Comparison of ENCODE assay signal across 27 cellular contexts in the genomic region with DNA sequence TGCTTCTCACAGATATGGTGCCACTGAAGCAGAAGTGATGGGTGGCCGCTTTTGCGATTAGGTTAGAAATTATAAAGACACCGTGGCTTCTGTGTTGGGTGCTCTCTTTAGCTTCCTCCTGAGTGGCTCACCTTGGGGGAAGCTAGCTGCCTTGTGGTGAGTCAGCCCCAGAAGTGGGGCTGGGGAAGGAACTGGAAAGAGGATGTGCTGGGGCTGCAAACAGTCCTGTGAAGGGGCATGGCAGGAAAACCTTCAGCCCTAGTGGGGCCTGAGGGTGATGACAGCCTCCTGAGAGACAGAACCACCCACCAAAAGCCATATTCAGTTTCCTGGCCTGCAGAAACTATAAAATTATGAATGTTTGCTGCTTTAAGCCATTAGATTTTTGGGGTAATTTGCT. TPM values are rescaled to one million over a fixed set of nuclear protein-coding genes. Genes with fewer than 3 reads are reported as not detected.
"Had no signal": no experiment of that assay in that cellular context is flagged by ENCODE, and none has a peak within 500 bp of the region (broad histone marks: within the 10 kb centered on the region; RNA-seq: fewer than 3 reads in every experiment).

No MANE protein-coding gene starts in this region.

- H3K36me3 ChIP-seq: adrenal gland, breast epithelium, colonic mucosa, left lung, stomach, suprapubic skin, tibial nerve had no signal

- H3K4me1 ChIP-seq: adrenal gland, breast epithelium, colonic mucosa, left lung, stomach, suprapubic skin, tibial nerve had no signal

- H3K27ac ChIP-seq: adrenal gland, breast epithelium, colonic mucosa, dorsolateral prefrontal cortex, left lung, stomach, suprapubic skin, tibial nerve had no signal

- ATAC-seq: activated CD8-positive, alpha-beta T cell treated with anti-CD3 and anti-CD28 coated beads for 36 hours; left lung; naive thymus-derived CD4-positive, alpha-beta T cell; sciatic nerve; stimulated activated memory B cell treated with anti-CD40 and anti-IgM and Interleukin-4, amounts not matched to agents 10 μg/mL and 1 μg/mL and 100 μg/mL, for 72 hours; T-helper 17 cell had no signal

- H3K27me3 ChIP-seq: adrenal gland, breast epithelium, colonic mucosa, stomach, tibial nerve had no signal

- DNase-seq: activated CD4-positive, alpha-beta T cell treated with anti-CD3 and anti-CD28 coated beads, Interleukin-2, amount 10 ng/mL, durations not matched to agents 24 days and 14 days; activated CD8-positive, alpha-beta T cell treated with anti-CD3 and anti-CD28 coated beads for 36 hours; activated naive CD4-positive, alpha-beta T cell; activated T-cell treated with anti-CD3 and anti-CD28 coated beads, Interleukin-2, amount 50 U/mL, for 1 hour; adrenal gland; colonic mucosa; dorsolateral prefrontal cortex; kidney; left lung; naive thymus-derived CD4-positive, alpha-beta T cell; posterior cingulate gyrus; small intestine; stimulated activated CD4-positive, alpha-beta T cell treated with anti-CD3 and anti-CD28 coated beads, Interleukin-2, amount 100 ng/mL, for 24 hours; stomach; T-helper 17 cell had no signal

- H3K9me3 ChIP-seq: adrenal gland, colonic mucosa had no signal

- H3K4me3 ChIP-seq: adrenal gland, breast epithelium, colonic mucosa, dorsolateral prefrontal cortex, left lung, lung, stomach, suprapubic skin, tibial nerve had no signal

RNA-seq across cellular contexts. Expression of a gene that starts 8.9 kb away (rescaled TPM):
- total RNA-seq: activated CD4-positive, alpha-beta T cell treated with anti-CD3 and anti-CD28 coated beads, Interleukin-2, amount 10 ng/mL, durations not matched to agents 24 days and 14 days; activated CD8-positive, alpha-beta T cell treated with anti-CD3 and anti-CD28 coated beads for 36 hours; activated T-helper 2 cell treated with anti-CD3 and anti-CD28 coated beads, Interferon-gamma antibody, Interleukin-2, Interleukin-4, amounts not matched to agents 10 μg/mL and 5 μg/mL and 100 μg/mL, durations not matched to agents 14 hours and 24 hours and 36 hours; adrenal gland; breast epithelium; colonic mucosa; epithelial cell of proximal tubule; fibroblast of villous mesenchyme; kidney; left lung; lung; naive thymus-derived CD4-positive, alpha-beta T cell; neural crest cell; omental fat pad; sciatic nerve; stomach; T-helper 17 cell; tibial nerve; urinary bladder had no signal
